ENCODE assay signal across 11 cellular contexts in the genomic region with DNA sequence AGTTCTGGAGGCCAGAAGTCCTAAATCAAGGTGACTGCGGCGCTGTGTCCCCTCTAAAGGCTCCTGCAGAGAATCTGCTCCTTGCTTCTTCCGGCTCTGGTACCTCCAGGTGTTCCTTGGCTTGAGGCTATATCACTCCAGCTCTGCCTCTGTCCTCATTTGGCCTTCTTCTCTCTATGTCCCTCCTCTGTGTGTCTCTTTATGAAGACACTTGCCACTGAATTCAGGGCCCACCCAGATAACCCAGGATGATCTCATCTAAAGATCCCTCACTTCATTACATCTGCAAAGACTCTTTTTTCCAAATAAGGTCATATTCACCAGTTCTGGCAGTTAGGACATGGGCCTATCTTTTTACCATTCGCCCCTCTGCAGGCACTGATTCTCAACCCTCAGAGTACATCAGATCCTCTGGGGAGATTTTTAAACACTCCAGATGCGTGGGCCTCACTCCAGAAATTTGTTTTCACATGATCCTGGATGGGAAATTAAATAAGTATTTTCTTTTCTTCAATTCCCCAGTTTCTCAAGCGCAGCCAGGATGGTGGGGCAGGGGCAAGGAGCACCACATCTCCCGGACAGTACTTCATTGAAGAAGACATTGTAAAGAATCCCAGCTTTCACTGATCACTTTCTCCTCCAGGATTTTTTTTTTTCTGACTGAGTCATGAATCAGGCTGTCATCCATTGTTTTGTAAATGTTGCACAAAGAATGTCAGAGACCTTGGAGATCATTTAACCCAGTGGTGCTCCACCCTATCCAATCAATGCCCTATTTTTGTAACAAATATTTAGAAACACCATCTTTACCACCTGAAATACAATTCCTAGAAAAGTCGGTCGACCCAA. TPM values are rescaled to one million over a fixed set of nuclear protein-coding genes. Genes with fewer than 3 reads are reported as not detected.
DNase-seq lines count a peak whose midpoint lies in the region; ATAC-seq and TF ChIP-seq lines count a peak whose summit lies in the region.
"Had no signal": no experiment of that assay in that cellular context is flagged by ENCODE, and none has a peak within 500 bp of the region (broad histone marks: within the 10 kb centered on the region; RNA-seq: fewer than 3 reads in every experiment).

No MANE protein-coding gene starts in this region.

- H3K27me3 ChIP-seq in osteoblast (ENCODE audit: insufficient read depth, low read length), result no peaks in the 10 kb centered on the region
- no peaks in the 10 kb centered on the region for H3K27me3 ChIP-seq in upper lobe of right lung

- DNase-seq in EH (ENCODE audit: low read depth), result peak; percentile 21
- DNase-seq in NCI-H226, result peak; percentile 3
- peak; percentile 85 for DNase-seq in fibroblast of peridontal ligament (ENCODE audit: extremely low read depth)
- DNase-seq in osteoblast (ENCODE audit: insufficient read length, low spot score, missing footprints), result peak; percentile 61
- DNase-seq in stimulated activated CD4-positive, alpha-beta T cell treated with anti-CD3 and anti-CD28 coated beads, Interleukin-4, amount 100 ng/mL, for 24 hours, result no peak
- DNase-seq in UCSD-AML1 (lab: John Stamatoyannopoulos, UW; ENCODE audit: unreplicated experiment), result no peak
- no peak for DNase-seq in upper lobe of right lung
- DNase-seq in activated CD8-positive, alpha-beta memory T cell treated with anti-CD3 and anti-CD28 coated beads, Interleukin-2, amount 50 U/mL, for 48 hours, result no peak
- DNase-seq: stimulated activated CD4-positive, alpha-beta T cell treated with anti-CD3 and anti-CD28 coated beads, Interleukin-2, amount 100 ng/mL, for 48 hours; stimulated activated naive B cell treated with anti-CD40 and anti-IgM and Interleukin-4, amounts not matched to agents 10 μg/mL and 1 μg/mL and 100 μg/mL, for 72 hours had no signal

- peaks cover 14% of the 10 kb centered on the region for H3K4me1 ChIP-seq in osteoblast (ENCODE audit: insufficient read depth, low read length)
- peaks cover 8% of the 10 kb centered on the region for H3K4me1 ChIP-seq in upper lobe of right lung

- no peak overlapping the region for H2AFZ ChIP-seq in osteoblast (ENCODE audit: low read length)

- H3K79me2 ChIP-seq in osteoblast (ENCODE audit: insufficient read depth, low read length), result no peaks in the 10 kb centered on the region

- peaks cover 3% of the 10 kb centered on the region for H4K20me1 ChIP-seq in osteoblast (ENCODE audit: insufficient read depth, low read length)

- TF ChIP-seq CTCF in osteoblast (IDR thresholded peaks at IDR 0.05; ENCODE audit: extremely low read depth, low read depth, low read length) (no peak), upper lobe of right lung (IDR thresholded peaks at IDR 0.05) (no peak)

- H3K27ac ChIP-seq in osteoblast (ENCODE audit: low read depth, low read length) (no peak overlapping the region), upper lobe of right lung (no peak overlapping the region)
- H3K27ac ChIP-seq: coronary artery had no signal

- no peak for ATAC-seq in upper lobe of right lung
- ATAC-seq: stimulated activated naive B cell treated with anti-CD40 and anti-IgM and Interleukin-4, amounts not matched to agents 10 μg/mL and 1 μg/mL and 100 μg/mL, for 72 hours had no signal

- H3K4me3 ChIP-seq in osteoblast (ENCODE audit: insufficient read depth, low read length), result no peak overlapping the region
- H3K4me3 ChIP-seq in upper lobe of right lung, result no peak overlapping the region
- H3K4me3 ChIP-seq: coronary artery had no signal

- H3K36me3 ChIP-seq in osteoblast (ENCODE audit: insufficient read depth, low read length), result no peaks in the 10 kb centered on the region
- no peaks in the 10 kb centered on the region for H3K36me3 ChIP-seq in upper lobe of right lung

- no peaks in the 10 kb centered on the region for H3K9me3 ChIP-seq in osteoblast (ENCODE audit: low read depth, low read length)
- H3K9me3 ChIP-seq in upper lobe of right lung, result no peaks in the 10 kb centered on the region

- H3K4me2 ChIP-seq in osteoblast (ENCODE audit: insufficient read depth, low read length), result no peak overlapping the region

- intact Hi-C loops in upper lobe of right lung (cut with DNase I), result no loop called here

RNA-seq across cellular contexts. Expression of a gene that starts 27.4 kb away (rescaled TPM):
- 13.8 and 16.3 TPM in 2 replicates for total RNA-seq in osteoblast
- 5.4 TPM for total RNA-seq in upper lobe of right lung

Comparison
In these comparisons a context has a peak if more than half of its experiments do, and no peak if none do; other contexts are left out.
1. DNase-seq: peak in EH (single experiment), NCI-H226 (single experiment), fibroblast of peridontal ligament (single experiment) and osteoblast (single experiment); none in stimulated activated CD4-positive, alpha-beta T cell treated with anti-CD3 and anti-CD28 coated beads, Interleukin-4, amount 100 ng/mL, for 24 hours (single experiment), UCSD-AML1 (single experiment), upper lobe of right lung (single experiment) and activated CD8-positive, alpha-beta memory T cell treated with anti-CD3 and anti-CD28 coated beads, Interleukin-2, amount 50 U/mL, for 48 hours (single experiment).